ENCODE assay signal across 8 cellular contexts in the genomic region with DNA sequence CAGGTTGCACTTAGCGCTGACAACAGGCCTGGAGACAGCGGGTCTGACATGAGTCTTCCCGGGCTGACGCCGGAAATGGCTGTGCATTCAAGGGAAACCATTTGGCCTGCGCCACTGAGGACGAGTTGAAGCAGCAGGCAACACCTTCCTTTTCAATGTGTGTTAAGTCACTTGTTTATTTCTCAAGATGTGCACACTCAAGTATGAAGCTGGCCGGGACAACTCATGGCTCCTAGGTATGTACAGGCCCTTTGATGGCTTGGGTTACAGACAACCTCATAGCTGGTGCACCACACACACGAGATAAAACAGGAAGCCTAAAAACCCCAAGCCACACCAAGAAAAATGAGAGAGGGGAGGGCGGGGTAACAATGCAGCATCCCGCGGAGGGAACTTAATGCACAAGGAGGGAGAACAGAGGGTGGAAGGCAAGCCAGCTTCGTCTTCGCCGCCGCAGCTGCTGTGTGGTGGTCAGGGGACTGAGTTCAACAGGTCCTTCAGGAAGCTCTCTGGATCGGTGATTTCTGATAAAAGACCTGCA.
DNase-seq lines count a peak whose midpoint lies in the region; ATAC-seq, FAIRE-seq and TF ChIP-seq lines count a peak whose summit lies in the region.

No MANE protein-coding gene starts in this region.

- H3K27me3 ChIP-seq in liver (ENCODE audit: control insufficient read depth in 4 of 4, insufficient read depth in 4 of 4, low read length in 3 of 4) (no peaks in the 10 kb centered on the region), HepG2 (ENCODE audit: control insufficient read depth in 1 of 2, insufficient read depth in 2 of 2, low read length in 2 of 2) (peaks cover 0 to 5% of the 10 kb centered on the region in 2 experiments; a peak in 1 of 5 replicates)

- H3K4me3 ChIP-seq in liver (ENCODE audit: low read depth in 1 of 3, low read length in 3 of 3), result no peak overlapping the region
- H3K4me3 ChIP-seq in HepG2 (replicated peaks in 1 of 3; ENCODE audit: insufficient read depth in 1 of 3, low read depth in 2 of 3, low read length in 3 of 3), result no peak overlapping the region
- no peak overlapping the region for H3K4me3 ChIP-seq in skin epidermis

- peaks cover 10% of the 10 kb centered on the region for H3K27me3 Mint-ChIP-seq in activated naive CD8-positive, alpha-beta T cell treated with anti-CD3 and anti-CD28 coated beads, Interleukin-2, amount 10 ng/mL, durations not matched to agents 7 days and 5 days

- H3K27ac ChIP-seq in liver (ENCODE audit: low read depth in 1 of 2, low read length in 2 of 2) (peak overlapping the region; percentile 70 to 71), HepG2 (ENCODE audit: extremely low read length, insufficient read depth, low read length) (no peak overlapping the region), skin epidermis (peak overlapping the region in 19 of 21 experiments; percentile 23 to 87 (median 76))

- TF ChIP-seq CTCF in liver (IDR thresholded peaks at IDR 0.05; ENCODE audit: low read depth, low read length, missing input control) (no peak), HepG2 (CRISPR knock-in tag; IDR thresholded peaks at IDR 0.05) (no peak)

- H3K4me1 ChIP-seq in liver (ENCODE audit: control insufficient read depth in 4 of 4, insufficient read depth in 4 of 4, low read length in 3 of 4) (peaks cover 29 to 74% (median 63%) of the 10 kb centered on the region in 4 donors), HepG2 (ENCODE audit: insufficient read depth, low read length) (peaks cover 19% of the 10 kb centered on the region)

- H3K4me1 Mint-ChIP-seq in activated naive CD8-positive, alpha-beta T cell treated with anti-CD3 and anti-CD28 coated beads, Interleukin-2, amount 10 ng/mL, durations not matched to agents 7 days and 5 days, result peaks cover 27% of the 10 kb centered on the region

- CTCF ChIA-PET in HepG2 (lab: Yijun Ruan, JAX; ENCODE audit: low intra/inter-chr PET ratio, low total read pairs), result no interaction called here

- TF ChIP-seq EP300 in HepG2 (IDR thresholded peaks at IDR 0.05; ENCODE audit: low read depth in 2 of 2, low read length in 2 of 2) (no peak), HepG2 (CRISPR knock-in tag; IDR thresholded peaks at IDR 0.05; ENCODE audit: borderline replicate concordance) (no peak)

- H3K9me3 Mint-ChIP-seq in activated naive CD8-positive, alpha-beta T cell treated with anti-CD3 and anti-CD28 coated beads, Interleukin-2, amount 10 ng/mL, durations not matched to agents 7 days and 5 days, result no peaks in the 10 kb centered on the region

- no peak overlapping the region for H2AFZ ChIP-seq in HepG2 (ENCODE audit: low read length)

- H3K4me2 ChIP-seq in HepG2 (ENCODE audit: low read depth, low read length), result no peak overlapping the region

- in situ Hi-C loops in HepG2 (cut with HindIII; ENCODE audit: extremely low pct_ligation_motif_present, low pct_unique_long_range_greater_than_20kb), result no loop called here

- no peaks in the 10 kb centered on the region for H3K9me3 ChIP-seq in liver (ENCODE audit: control insufficient read depth in 4 of 4, low read length in 3 of 4)
- H3K9me3 ChIP-seq in HepG2 (ENCODE audit: low read length), result no peaks in the 10 kb centered on the region

- peaks cover 47% of the 10 kb centered on the region for H3K36me3 Mint-ChIP-seq in activated naive CD8-positive, alpha-beta T cell treated with anti-CD3 and anti-CD28 coated beads, Interleukin-2, amount 10 ng/mL, durations not matched to agents 7 days and 5 days

- DNase-seq in HepG2 (ENCODE audit: low spot score), result no peak
- peak; percentile 67 for DNase-seq in activated naive CD8-positive, alpha-beta T cell treated with anti-CD3 and anti-CD28 coated beads, Interleukin-2, amount 10 ng/mL, durations not matched to agents 7 days and 5 days
- DNase-seq in DMS 273 (lab: John Stamatoyannopoulos, UW; ENCODE audit: unreplicated experiment), result no peak
- DNase-seq in kidney glomerular epithelial cell (lab: John Stamatoyannopoulos, UW), result no peak

- POLR2A ChIA-PET in HepG2 (lab: Yijun Ruan, JAX), result no interaction called here
- POLR2A ChIA-PET in activated naive CD8-positive, alpha-beta T cell treated with anti-CD3 and anti-CD28 coated beads, Interleukin-2, amount 10 ng/mL, durations not matched to agents 7 days and 5 days (lab: Charles Lee), result interaction anchor here (0.7 to 2.4 kb wide), 10 partner anchors 11 to 177 kb away, joined by 3 to 10 read pairs (median 4); partner anchors contain the start of genes ALDH4A1 and MRTO4

- no peak for TF ChIP-seq RAD21 in liver (IDR thresholded peaks at IDR 0.05)
- TF ChIP-seq RAD21 in HepG2 (CRISPR knock-in tag; IDR thresholded peaks at IDR 0.05), result no peak

- no peak for FAIRE-seq in HepG2 (lab: Jason Lieb, UNC)

- peak overlapping the region; percentile 65 for H3K27ac Mint-ChIP-seq in activated naive CD8-positive, alpha-beta T cell treated with anti-CD3 and anti-CD28 coated beads, Interleukin-2, amount 10 ng/mL, durations not matched to agents 7 days and 5 days

- no peaks in the 10 kb centered on the region for H3K79me2 ChIP-seq in HepG2 (ENCODE audit: insufficient read depth, low read length)

- peak overlapping the region; percentile 53 for H3K4me3 Mint-ChIP-seq in activated naive CD8-positive, alpha-beta T cell treated with anti-CD3 and anti-CD28 coated beads, Interleukin-2, amount 10 ng/mL, durations not matched to agents 7 days and 5 days

- TF ChIP-seq POLR2A in HepG2 (IDR thresholded peaks at IDR 0.05; ENCODE audit: insufficient read depth in 1 of 2, low read depth in 2 of 2, low read length in 2 of 2), result no peak

- no peaks in the 10 kb centered on the region for H4K20me1 ChIP-seq in HepG2 (ENCODE audit: insufficient read depth, low read length)

- peaks cover 8 to 30% (median 23%) of the 10 kb centered on the region in 4 donors for H3K36me3 ChIP-seq in liver (ENCODE audit: control insufficient read depth in 4 of 4, insufficient read depth in 3 of 4, low read depth in 1 of 4, low read length in 3 of 4)
- peaks cover 42 to 61% of the 10 kb centered on the region in 2 experiments; a peak in 4 of 5 replicates for H3K36me3 ChIP-seq in HepG2 (replicated peaks in 1 of 2; ENCODE audit: control insufficient read depth in 1 of 2, insufficient read depth in 2 of 2, low read length in 2 of 2)

- BruUV-seq in HepG2 (replicated peaks; lab: Mats Ljungman, UMichigan), result no TSS peak

- intact Hi-C loops in HepG2 (cut with micrococcal nuclease; ENCODE audit: unreplicated experiment), result no loop called here

- 82% methylated on average over 17 of the region's 17 CpGs for WGBS in liver
- WGBS in HepG2 (ENCODE audit: low lambda C conversion rate), result 94% methylated on average over 17 of the region's 17 CpGs

- H3K9ac ChIP-seq in liver (ENCODE audit: low read depth in 1 of 2, low read length in 2 of 2), result no peak overlapping the region
- no peak overlapping the region for H3K9ac ChIP-seq in HepG2 (ENCODE audit: insufficient read depth, low read depth, low read length)

- ATAC-seq in HepG2 (no peak), HG03354 (IDR thresholded peaks at IDR 0.05; ENCODE audit: poor library complexity, severe bottlenecking, unreplicated experiment) (no peak), GM18517 (IDR thresholded peaks at IDR 0.05; ENCODE audit: unreplicated experiment) (no peak)
- ATAC-seq in activated naive CD8-positive, alpha-beta T cell treated with anti-CD3 and anti-CD28 coated beads, Interleukin-2, amount 10 ng/mL, durations not matched to agents 7 days and 5 days (ENCODE audit: low read depth), result peak; percentile 94

TF ChIP-seq in liver, 16 proteins besides CTCF, POLR2A, EP300 and RAD21 (continues in another document):
- TF ChIP-seq RXRA (IDR thresholded peaks at IDR 0.05), result no peak
- TF ChIP-seq HNF4A (conservative IDR thresholded peaks at IDR 0.05), result no peak
- TF ChIP-seq GABPA (IDR thresholded peaks at IDR 0.05 in 1 of 2, conservative IDR thresholded peaks at IDR 0.05 in 1 of 2), result no peak
- TF ChIP-seq, protein P1, sequence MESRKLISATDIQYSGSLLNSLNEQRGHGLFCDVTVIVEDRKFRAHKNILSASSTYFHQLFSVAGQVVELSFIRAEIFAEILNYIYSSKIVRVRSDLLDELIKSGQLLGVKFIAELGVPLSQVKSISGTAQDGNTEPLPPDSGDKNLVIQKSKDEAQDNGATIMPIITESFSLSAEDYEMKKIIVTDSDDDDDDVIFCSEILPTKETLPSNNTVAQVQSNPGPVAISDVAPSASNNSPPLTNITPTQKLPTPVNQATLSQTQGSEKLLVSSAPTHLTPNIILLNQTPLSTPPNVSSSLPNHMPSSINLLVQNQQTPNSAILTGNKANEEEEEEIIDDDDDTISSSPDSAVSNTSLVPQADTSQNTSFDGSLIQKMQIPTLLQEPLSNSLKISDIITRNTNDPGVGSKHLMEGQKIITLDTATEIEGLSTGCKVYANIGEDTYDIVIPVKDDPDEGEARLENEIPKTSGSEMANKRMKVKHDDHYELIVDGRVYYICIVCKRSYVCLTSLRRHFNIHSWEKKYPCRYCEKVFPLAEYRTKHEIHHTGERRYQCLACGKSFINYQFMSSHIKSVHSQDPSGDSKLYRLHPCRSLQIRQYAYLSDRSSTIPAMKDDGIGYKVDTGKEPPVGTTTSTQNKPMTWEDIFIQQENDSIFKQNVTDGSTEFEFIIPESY (IDR thresholded peaks at IDR 0.05), result no peak

TF ChIP-seq in HepG2, 621 proteins besides CTCF, POLR2A, EP300 and RAD21 (continues in another document):
- TF ChIP-seq, protein P2, sequence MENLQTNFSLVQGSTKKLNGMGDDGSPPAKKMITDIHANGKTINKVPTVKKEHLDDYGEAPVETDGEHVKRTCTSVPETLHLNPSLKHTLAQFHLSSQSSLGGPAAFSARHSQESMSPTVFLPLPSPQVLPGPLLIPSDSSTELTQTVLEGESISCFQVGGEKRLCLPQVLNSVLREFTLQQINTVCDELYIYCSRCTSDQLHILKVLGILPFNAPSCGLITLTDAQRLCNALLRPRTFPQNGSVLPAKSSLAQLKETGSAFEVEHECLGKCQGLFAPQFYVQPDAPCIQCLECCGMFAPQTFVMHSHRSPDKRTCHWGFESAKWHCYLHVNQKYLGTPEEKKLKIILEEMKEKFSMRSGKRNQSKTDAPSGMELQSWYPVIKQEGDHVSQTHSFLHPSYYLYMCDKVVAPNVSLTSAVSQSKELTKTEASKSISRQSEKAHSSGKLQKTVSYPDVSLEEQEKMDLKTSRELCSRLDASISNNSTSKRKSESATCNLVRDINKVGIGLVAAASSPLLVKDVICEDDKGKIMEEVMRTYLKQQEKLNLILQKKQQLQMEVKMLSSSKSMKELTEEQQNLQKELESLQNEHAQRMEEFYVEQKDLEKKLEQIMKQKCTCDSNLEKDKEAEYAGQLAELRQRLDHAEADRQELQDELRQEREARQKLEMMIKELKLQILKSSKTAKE (CRISPR knock-in tag; IDR thresholded peaks at IDR 0.05; ENCODE audit: borderline replicate concordance), result no peak
- TF ChIP-seq ZNF598 (CRISPR knock-in tag; IDR thresholded peaks at IDR 0.05; ENCODE audit: borderline replicate concordance), result no peak
- no peak for TF ChIP-seq ZNF766 (CRISPR knock-in tag; IDR thresholded peaks at IDR 0.05; ENCODE audit: borderline replicate concordance)
- no peak for TF ChIP-seq CHCHD3 (CRISPR knock-in tag; IDR thresholded peaks at IDR 0.05)
